1 cellular context compared by ENCODE assay signal in the genomic region with DNA sequence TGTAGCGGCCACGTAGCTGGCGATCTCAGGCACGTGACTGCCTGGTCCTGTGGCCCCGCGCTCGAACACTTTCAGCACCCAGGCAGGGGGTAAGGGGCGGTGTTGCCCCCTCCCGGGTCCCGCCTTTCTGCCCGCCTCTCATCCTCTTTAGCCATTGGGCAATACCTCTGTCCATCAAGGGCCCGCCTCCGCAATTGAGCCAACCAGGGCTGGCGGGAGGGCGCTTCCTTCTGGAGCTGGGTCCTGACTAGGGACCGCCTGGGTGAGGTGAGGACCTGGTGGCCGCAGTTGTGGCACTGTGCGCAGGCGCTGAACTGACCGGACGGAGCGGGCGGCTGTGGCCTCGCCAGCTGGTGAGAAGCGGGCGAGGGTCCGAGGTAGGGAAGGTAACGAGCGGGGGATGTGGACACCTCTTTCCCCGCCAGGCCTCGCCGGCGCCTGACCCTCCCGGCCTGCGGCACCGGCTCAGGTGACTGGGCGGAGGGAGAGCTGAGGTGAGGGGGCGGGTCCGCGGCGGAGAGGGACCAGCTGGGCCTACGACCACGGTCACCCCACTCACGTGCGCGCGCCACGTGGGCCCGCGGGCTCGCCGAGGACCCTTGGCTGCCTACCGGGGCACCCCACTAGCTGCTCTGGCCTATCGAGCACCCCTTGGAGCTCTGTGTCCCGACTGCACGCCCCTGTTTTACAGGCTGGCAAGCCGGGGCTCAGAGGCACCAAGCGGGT.
TF ChIP-seq lines count a peak whose summit lies in the region.

A gene with protein sequence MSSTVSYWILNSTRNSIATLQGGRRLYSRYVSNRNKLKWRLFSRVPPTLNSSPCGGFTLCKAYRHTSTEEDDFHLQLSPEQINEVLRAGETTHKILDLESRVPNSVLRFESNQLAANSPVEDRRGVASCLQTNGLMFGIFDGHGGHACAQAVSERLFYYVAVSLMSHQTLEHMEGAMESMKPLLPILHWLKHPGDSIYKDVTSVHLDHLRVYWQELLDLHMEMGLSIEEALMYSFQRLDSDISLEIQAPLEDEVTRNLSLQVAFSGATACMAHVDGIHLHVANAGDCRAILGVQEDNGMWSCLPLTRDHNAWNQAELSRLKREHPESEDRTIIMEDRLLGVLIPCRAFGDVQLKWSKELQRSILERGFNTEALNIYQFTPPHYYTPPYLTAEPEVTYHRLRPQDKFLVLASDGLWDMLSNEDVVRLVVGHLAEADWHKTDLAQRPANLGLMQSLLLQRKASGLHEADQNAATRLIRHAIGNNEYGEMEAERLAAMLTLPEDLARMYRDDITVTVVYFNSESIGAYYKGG (plus strand): TSS at position 228 of the 726 bp plus-strand sequence. CDS start 3,770 bp downstream, outside the sequence.

TF ChIP-seq in WTC11, 78 proteins besides CTCF, POLR2A, EP300 and RAD21 (continued from another document):
- TF ChIP-seq, protein P1, sequence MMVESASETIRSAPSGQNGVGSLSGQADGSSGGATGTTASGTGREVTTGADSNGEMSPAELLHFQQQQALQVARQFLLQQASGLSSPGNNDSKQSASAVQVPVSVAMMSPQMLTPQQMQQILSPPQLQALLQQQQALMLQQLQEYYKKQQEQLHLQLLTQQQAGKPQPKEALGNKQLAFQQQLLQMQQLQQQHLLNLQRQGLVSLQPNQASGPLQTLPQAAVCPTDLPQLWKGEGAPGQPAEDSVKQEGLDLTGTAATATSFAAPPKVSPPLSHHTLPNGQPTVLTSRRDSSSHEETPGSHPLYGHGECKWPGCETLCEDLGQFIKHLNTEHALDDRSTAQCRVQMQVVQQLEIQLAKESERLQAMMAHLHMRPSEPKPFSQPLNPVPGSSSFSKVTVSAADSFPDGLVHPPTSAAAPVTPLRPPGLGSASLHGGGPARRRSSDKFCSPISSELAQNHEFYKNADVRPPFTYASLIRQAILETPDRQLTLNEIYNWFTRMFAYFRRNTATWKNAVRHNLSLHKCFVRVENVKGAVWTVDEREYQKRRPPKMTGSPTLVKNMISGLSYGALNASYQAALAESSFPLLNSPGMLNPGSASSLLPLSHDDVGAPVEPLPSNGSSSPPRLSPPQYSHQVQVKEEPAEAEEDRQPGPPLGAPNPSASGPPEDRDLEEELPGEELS (CRISPR knock-in tag; IDR thresholded peaks at IDR 0.05) = peak; percentile 64; the same call in 1 of the 2 replicates
- TF ChIP-seq ZNF317 (CRISPR knock-in tag; IDR thresholded peaks at IDR 0.05; ENCODE audit: borderline replicate concordance, low read depth) (no peak), ZNF121 (CRISPR knock-in tag; IDR thresholded peaks at IDR 0.05) (peak; percentile 94), ZNF232 (CRISPR knock-in tag; IDR thresholded peaks at IDR 0.05) (peak; percentile 66), CREM (CRISPR knock-in tag; IDR thresholded peaks at IDR 0.05) (peak; percentile 74; the same call in 1 of the 2 replicates), NR3C1 (CRISPR knock-in tag; conservative IDR thresholded peaks at IDR 0.05; ENCODE audit: low read depth) (no peak), CBFB (CRISPR knock-in tag; IDR thresholded peaks at IDR 0.05; ENCODE audit: low read depth) (no peak), FOXK1 (CRISPR knock-in tag; IDR thresholded peaks at IDR 0.05) (peak; percentile 75)
- TF ChIP-seq, protein P2, sequence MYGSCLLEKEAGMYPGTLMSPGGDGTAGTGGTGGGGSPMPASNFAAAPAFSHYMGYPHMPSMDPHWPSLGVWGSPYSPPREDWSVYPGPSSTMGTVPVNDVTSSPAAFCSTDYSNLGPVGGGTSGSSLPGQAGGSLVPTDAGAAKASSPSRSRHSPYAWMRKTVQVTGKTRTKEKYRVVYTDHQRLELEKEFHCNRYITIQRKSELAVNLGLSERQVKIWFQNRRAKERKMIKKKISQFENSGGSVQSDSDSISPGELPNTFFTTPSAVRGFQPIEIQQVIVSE (CRISPR knock-in tag; IDR thresholded peaks at IDR 0.05; ENCODE audit: borderline replicate concordance) = no peak
